In genomic region chr19:51607920-51608562, GRCh38 we compare ENCODE assay signal across 9 cellular contexts. TPM values are rescaled to one million over a fixed set of nuclear protein-coding genes. Genes with fewer than 3 reads are reported as not detected.
DNase-seq lines count a peak whose midpoint lies in the region; ATAC-seq and TF ChIP-seq lines count a peak whose summit lies in the region.
"Had no signal": no experiment of that assay in that cellular context is flagged by ENCODE, and none has a peak within 500 bp of the region (broad histone marks: within the 10 kb centered on the region; RNA-seq: fewer than 3 reads in every experiment).

No MANE protein-coding gene starts in this region.

- POLR2A ChIA-PET in AG04450 (lab: Yijun Ruan, JAX) = no interaction called here
- POLR2A ChIA-PET in HEK293 (lab: Yijun Ruan, JAX) = interaction anchor here (0.9 kb wide), 1 partner anchor 37 kb away, joined by 8 read pairs; the partner anchor contains the start of gene ZNF175

- no peaks in the 10 kb centered on the region for H3K9me2 ChIP-seq in SU-DHL-6 (replicated peaks; ENCODE audit: insufficient read depth, low read length)

- H3K27me3 ChIP-seq in AG04450 (ENCODE audit: control insufficient read depth, insufficient read depth, low read length) (peaks cover 4% of the 10 kb centered on the region), SU-DHL-6 (ENCODE audit: low read length) (no peaks in the 10 kb centered on the region), ascending aorta (no peaks in the 10 kb centered on the region), iPS DF 6.9 (ENCODE audit: control insufficient read depth, insufficient read depth, low read length) (no peaks in the 10 kb centered on the region)

- H3K4me1 ChIP-seq in HEK293 (ENCODE audit: control insufficient read depth, insufficient read depth, low read length) (no peaks in the 10 kb centered on the region), ascending aorta (no peaks in the 10 kb centered on the region), iPS DF 6.9 (ENCODE audit: control insufficient read depth, insufficient read depth, low read length) (no peaks in the 10 kb centered on the region)

- peak overlapping the region; percentile 51 for H3K4me2 ChIP-seq in SU-DHL-6 (ENCODE audit: low read depth, low read length, poor library complexity, severe bottlenecking)

- H3F3A ChIP-seq in SU-DHL-6 (ENCODE audit: insufficient read depth) = peaks cover 6% of the 10 kb centered on the region

- H3K36me3 ChIP-seq in HEK293 (ENCODE audit: control insufficient read depth in 2 of 2, insufficient read depth in 1 of 2, low read length in 2 of 2) (no peaks in the 10 kb centered on the region), SU-DHL-6 (ENCODE audit: low read length) (no peaks in the 10 kb centered on the region), ascending aorta (no peaks in the 10 kb centered on the region), iPS DF 6.9 (ENCODE audit: control insufficient read depth, insufficient read depth, low read length) (no peaks in the 10 kb centered on the region)

- H3K27ac ChIP-seq in AG04450 (ENCODE audit: low read depth, low read length) (no peak overlapping the region), HEK293 (ENCODE audit: extremely low read depth, low read depth, low read length) (no peak overlapping the region), SU-DHL-6 (ENCODE audit: low read depth, low read length) (peak overlapping the region; percentile 89), ascending aorta (no peak overlapping the region), iPS DF 6.9 (ENCODE audit: low read length) (no peak overlapping the region)

- no CpG with 5 or more reads among the region's 13 CpGs for WGBS in iPS DF 6.9 (ENCODE audit: insufficient coverage, insufficient read length)

- H3K9me3 ChIP-seq in AG04450 (ENCODE audit: control insufficient read depth, insufficient read depth, low read length) = no peaks in the 10 kb centered on the region
- H3K9me3 ChIP-seq in HEK293 (ENCODE audit: control insufficient read depth, insufficient read depth, low read depth, low read length) = no peaks in the 10 kb centered on the region
- no peaks in the 10 kb centered on the region for H3K9me3 ChIP-seq in SU-DHL-6 (ENCODE audit: insufficient read depth, low read length)
- H3K9me3 ChIP-seq in ascending aorta = no peaks in the 10 kb centered on the region
- H3K9me3 ChIP-seq in iPS DF 6.9 (ENCODE audit: control insufficient read depth, insufficient read depth, low read length) = no peaks in the 10 kb centered on the region

- H4K20me1 ChIP-seq in SU-DHL-6 (ENCODE audit: low read depth, low read length) = no peaks in the 10 kb centered on the region

- no peak for ATAC-seq in HG02970 (IDR thresholded peaks at IDR 0.05; ENCODE audit: low FRiP score, unreplicated experiment)

- peak; percentile 84 for TF ChIP-seq CTCF in AG04450 (IDR thresholded peaks at IDR 0.05; ENCODE audit: low read depth, low read length)
- peak; percentile 57 for TF ChIP-seq CTCF in HEK293 (tag by site-specific recombination; IDR thresholded peaks at IDR 0.05)
- TF ChIP-seq CTCF in SU-DHL-6 (IDR thresholded peaks at IDR 0.05; ENCODE audit: insufficient read depth, low read length, poor library complexity, severe bottlenecking) = peak; percentile 53
- TF ChIP-seq CTCF in ascending aorta (IDR thresholded peaks at IDR 0.05) = peak; percentile 19 to 38 (median 23)

- H3K79me2 ChIP-seq in SU-DHL-6 (ENCODE audit: insufficient read depth, low read length) = no peaks in the 10 kb centered on the region

- DNase-seq in AG04450 (ENCODE audit: low read depth, low spot score) (peak; percentile 38), ascending aorta (ENCODE audit: low spot score in 2 of 2) (peak; percentile 27 to 80), iPS DF 6.9 (ENCODE audit: low read depth, low spot score) (peak; percentile 78), NCI-H1105 treated with DMSO at 0.1 percent for 48 hours (lab: John Stamatoyannopoulos, UW) (no peak)
- DNase-seq in stimulated activated CD4-positive, alpha-beta T cell treated with anti-CD3 and anti-CD28 coated beads, Interleukin-12 subunit alpha, Interleukin-12 subunit beta, amount 100 ng/mL, for 4 hours = peak; percentile 57

- no peak overlapping the region for H3K9ac ChIP-seq in SU-DHL-6 (ENCODE audit: low read length)

- CTCF ChIA-PET in AG04450 (lab: Charles Lee) = interaction anchor here (0.7 to 3.5 kb wide), 15 partner anchors 10 to 170 kb away, joined by 3 to 23 read pairs (median 4); partner anchors contain the start of gene FPR1
- CTCF ChIA-PET in HEK293 (lab: Yijun Ruan, JAX) = interaction anchor here (0.6 to 4.0 kb wide), 25 partner anchors 8 to 272 kb away, joined by 3 to 25 read pairs (median 4); no protein-coding TSS in a partner anchor

- intact Hi-C loops in ascending aorta (cut with DNase I) = no loop called here

- H2AFZ ChIP-seq in SU-DHL-6 (ENCODE audit: low read depth, low read length, severe bottlenecking) = no peak overlapping the region

- H3K4me3 ChIP-seq in AG04450 (ENCODE audit: low read depth, low read length) = no peak overlapping the region
- H3K4me3 ChIP-seq in HEK293 (ENCODE audit: low read depth, low read length) = no peak overlapping the region
- no peak overlapping the region for H3K4me3 ChIP-seq in SU-DHL-6 (ENCODE audit: insufficient read depth, low read length, poor library complexity, severe bottlenecking)
- H3K4me3 ChIP-seq in ascending aorta = no peak overlapping the region
- no peak overlapping the region for H3K4me3 ChIP-seq in iPS DF 6.9 (ENCODE audit: low read length)

TF ChIP-seq in HEK293, 187 proteins besides CTCF, POLR2A, EP300 and RAD21:
- TF ChIP-seq HOXD13 (CRISPR knock-in tag; IDR thresholded peaks at IDR 0.05; ENCODE audit: borderline replicate concordance) (peak; percentile 73; the same call in 1 of the 2 replicates), GLI2 (tag by site-specific recombination; IDR thresholded peaks at IDR 0.05; ENCODE audit: borderline replicate concordance, low read depth) (no peak), PBX3 (CRISPR knock-in tag; IDR thresholded peaks at IDR 0.05) (peak; percentile 85), REST (tag by site-specific recombination; IDR thresholded peaks at IDR 0.05) (peak; percentile 99)
TF ChIP-seq in HEK293: peak in this region for 3.

RNA-seq across cellular contexts. Expression of gene SIGLEC5, which starts 22.2 kb away (rescaled TPM):
- not detected in 2 replicates for polyA plus RNA-seq in AG04450 (2011; rRNA removed)
- polyA minus RNA-seq in AG04450 (2011; rRNA and poly(A)+ RNA removed) = not detected in 2 replicates
- total RNA-seq in ascending aorta = not detected
- total RNA-seq: mononuclear cell had no signal

RNA-seq across cellular contexts. Expression of gene ZNF175, which starts 37.0 kb away (rescaled TPM):
- 4.8 and 6.4 TPM in 2 replicates for polyA plus RNA-seq in AG04450 (2011; rRNA removed)
- 10.3 and 14.0 TPM in 2 replicates for polyA minus RNA-seq in AG04450 (2011; rRNA and poly(A)+ RNA removed)
- 6.1 TPM for total RNA-seq in ascending aorta

RNA-seq across cellular contexts. Expression of gene SIGLEC14, which starts 38.6 kb away (rescaled TPM):
- polyA plus RNA-seq in AG04450 (2011; rRNA removed) = not detected in 2 replicates
- polyA minus RNA-seq in AG04450 (2011; rRNA and poly(A)+ RNA removed) = not detected in 2 replicates
- 0.75 TPM for total RNA-seq in ascending aorta

Comparison
In these comparisons a context has a peak if more than half of its experiments do, and no peak if none do; other contexts are left out.
1. CTCF ChIP-seq: peak in every context shown above with its lines; median percentile 84 in AG04450; 57 in HEK293; 53 in SU-DHL-6; 23 in ascending aorta.